In genomic region chr9:100167912-100168775, GRCh38 we compare ENCODE assay signal across 1 cellular context.
TF ChIP-seq lines count a peak whose summit lies in the region.

No MANE protein-coding gene starts in this region.

TF ChIP-seq in SK-N-SH treated with all-trans-retinoic acid at 6 μM for 48 hours, 23 proteins besides CTCF, POLR2A, EP300 and RAD21 (continued from another document):
- TF ChIP-seq TSHZ2 (CRISPR knock-in tag; IDR thresholded peaks at IDR 0.05): no peak
- TF ChIP-seq ZFP3 (CRISPR knock-in tag; IDR thresholded peaks at IDR 0.05): no peak
- TF ChIP-seq TOX (CRISPR knock-in tag; IDR thresholded peaks at IDR 0.05; ENCODE audit: borderline replicate concordance): no peak
